In the genomic region with DNA sequence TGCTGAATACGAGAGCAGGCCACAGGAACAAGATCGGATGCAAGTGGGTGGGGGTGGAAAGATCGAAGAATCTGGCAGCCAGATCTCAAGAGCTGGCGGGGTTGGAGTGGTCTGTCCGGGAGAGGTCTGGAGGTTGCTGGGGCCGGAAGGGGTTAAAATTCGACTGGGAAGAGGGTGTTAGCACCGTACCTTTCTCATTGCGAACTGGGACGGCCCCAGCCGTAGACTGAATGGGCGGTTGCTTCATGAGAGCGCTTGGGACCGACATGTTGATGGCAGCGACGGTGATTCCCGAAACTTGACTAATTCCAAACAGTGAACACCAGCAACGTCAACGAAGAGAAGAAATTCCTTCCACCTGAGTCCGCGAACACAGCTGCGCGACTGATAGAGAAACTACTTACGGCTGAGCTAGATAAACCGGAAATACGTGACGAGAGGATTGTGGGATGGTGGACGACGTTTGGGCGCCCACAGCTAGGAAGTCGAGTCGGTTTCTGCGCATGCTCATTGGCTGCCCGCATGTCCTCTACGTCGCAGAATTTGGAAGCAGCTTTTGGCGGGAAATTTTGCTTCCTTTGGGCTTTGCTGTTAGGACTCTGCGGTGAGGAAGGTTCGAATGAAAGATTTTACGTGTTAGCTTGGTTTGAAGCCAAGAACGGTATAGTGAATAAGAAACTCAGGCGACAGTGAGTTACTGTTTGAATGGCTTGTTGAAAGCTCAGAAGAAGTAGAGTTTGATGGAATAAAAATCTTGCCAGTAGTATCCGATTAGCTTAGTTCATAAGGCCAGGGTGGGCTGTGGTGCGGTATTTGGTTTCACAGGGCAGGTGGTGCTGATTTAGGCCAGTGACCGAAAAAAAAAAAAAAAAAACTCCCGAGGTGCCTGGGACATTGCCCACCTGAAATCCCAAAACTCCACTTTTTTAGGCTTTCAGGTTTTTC, we compare ENCODE assay signal across 8 cellular contexts. TPM values are rescaled to one million over a fixed set of nuclear protein-coding genes. Genes with fewer than 3 reads are reported as not detected.
DNase-seq lines count a peak whose midpoint lies in the region; ATAC-seq, FAIRE-seq and TF ChIP-seq lines count a peak whose summit lies in the region.

A gene with protein sequence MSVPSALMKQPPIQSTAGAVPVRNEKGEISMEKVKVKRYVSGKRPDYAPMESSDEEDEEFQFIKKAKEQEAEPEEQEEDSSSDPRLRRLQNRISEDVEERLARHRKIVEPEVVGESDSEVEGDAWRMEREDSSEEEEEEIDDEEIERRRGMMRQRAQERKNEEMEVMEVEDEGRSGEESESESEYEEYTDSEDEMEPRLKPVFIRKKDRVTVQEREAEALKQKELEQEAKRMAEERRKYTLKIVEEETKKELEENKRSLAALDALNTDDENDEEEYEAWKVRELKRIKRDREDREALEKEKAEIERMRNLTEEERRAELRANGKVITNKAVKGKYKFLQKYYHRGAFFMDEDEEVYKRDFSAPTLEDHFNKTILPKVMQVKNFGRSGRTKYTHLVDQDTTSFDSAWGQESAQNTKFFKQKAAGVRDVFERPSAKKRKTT (minus strand): TSS at position 389 of the 945 bp plus-strand sequence. CDS start 121 bp downstream, at position 268.

- no peak for TF ChIP-seq RAD21 in HepG2 (CRISPR knock-in tag; IDR thresholded peaks at IDR 0.05)

- ATAC-seq in GM19351 (IDR thresholded peaks at IDR 0.05; ENCODE audit: unreplicated experiment) (peak; percentile 75), HG03571 (IDR thresholded peaks at IDR 0.05; ENCODE audit: unreplicated experiment) (peak; percentile 54), HepG2 (peak; percentile 94)

- WGBS in HepG2 (ENCODE audit: low lambda C conversion rate): 14% methylated on average over 46 of the region's 46 CpGs

- peak; percentile 99 for FAIRE-seq in HepG2 (lab: Jason Lieb, UNC)

- POLR2A ChIA-PET in HepG2 (lab: Yijun Ruan, JAX): interaction anchor here (0.6 to 4.2 kb wide), 10 partner anchors 9 to 603 kb away, joined by 3 to 30 read pairs (median 5); partner anchors contain the start of genes CTDSPL2, ELL3, HYPK and SERF2

- H2AFZ ChIP-seq in HepG2 (ENCODE audit: low read length): peak within 1 kb of the TSS; percentile 94

- CTCF ChIA-PET in HepG2 (lab: Yijun Ruan, JAX; ENCODE audit: low intra/inter-chr PET ratio, low total read pairs): no interaction called here

- DNase-seq in NCI-H82 (lab: John Stamatoyannopoulos, UW): peak; percentile 99
- peak; percentile 89 to 93 for DNase-seq in activated CD4-positive, alpha-beta T cell treated with anti-CD3 and anti-CD28 coated beads, Interleukin-2, amount 50 U/mL, for 48 hours
- peak; percentile 95 to 97 for DNase-seq in dermis microvascular lymphatic vessel endothelial cell (ENCODE audit: low read depth in 2 of 2)
- peak; percentile 93 for DNase-seq in HepG2 (ENCODE audit: low spot score)
- peak; percentile 87 for DNase-seq in stimulated activated CD4-positive, alpha-beta T cell treated with anti-CD3 and anti-CD28 coated beads, Interleukin-4, amount 100 ng/mL, for 1 hour

- H3K9ac ChIP-seq in BLaER1 (peak within 1 kb of the TSS; percentile 90), HepG2 (ENCODE audit: insufficient read depth, low read depth, low read length) (peak within 1 kb of the TSS; percentile 94)

- H3K4me2 ChIP-seq in BLaER1 (peak within 1 kb of the TSS; percentile 87), HepG2 (ENCODE audit: low read depth, low read length) (peak within 1 kb of the TSS; percentile 92)

- peaks cover 43% of the 10 kb centered on the region for H3K79me2 ChIP-seq in HepG2 (ENCODE audit: insufficient read depth, low read length)

- intact Hi-C loops in HepG2 (cut with micrococcal nuclease; ENCODE audit: unreplicated experiment): no loop called here

- H3K4me1 ChIP-seq in BLaER1 (peaks cover 67% of the 10 kb centered on the region), HepG2 (ENCODE audit: insufficient read depth, low read length) (peaks cover 55% of the 10 kb centered on the region)

- H3K9me3 ChIP-seq in BLaER1 (no peaks in the 10 kb centered on the region), HepG2 (ENCODE audit: low read length) (no peaks in the 10 kb centered on the region)

- TF ChIP-seq EP300 in HepG2 (IDR thresholded peaks at IDR 0.05; ENCODE audit: low read depth in 2 of 2, low read length in 2 of 2) (no peak), HepG2 (CRISPR knock-in tag; IDR thresholded peaks at IDR 0.05; ENCODE audit: borderline replicate concordance) (no peak)

- H3K27me3 ChIP-seq in BLaER1 (no peaks in the 10 kb centered on the region), HepG2 (ENCODE audit: control insufficient read depth in 1 of 2, insufficient read depth in 2 of 2, low read length in 2 of 2) (no peaks in the 10 kb centered on the region; a peak in 1 of 5 replicates)

- H3K36me3 ChIP-seq in BLaER1: peaks cover 25% of the 10 kb centered on the region
- no peaks in the 10 kb centered on the region; a peak in 1 of 5 replicates for H3K36me3 ChIP-seq in HepG2 (replicated peaks in 1 of 2; ENCODE audit: control insufficient read depth in 1 of 2, insufficient read depth in 2 of 2, low read length in 2 of 2)

- no peak for TF ChIP-seq CTCF in HepG2 (CRISPR knock-in tag; IDR thresholded peaks at IDR 0.05)

- H3K4me3 ChIP-seq in BLaER1: peak within 1 kb of the TSS; percentile 82
- H3K4me3 ChIP-seq in HepG2 (replicated peaks in 1 of 3; ENCODE audit: insufficient read depth in 1 of 3, low read depth in 2 of 3, low read length in 3 of 3): peak within 1 kb of the TSS; percentile 83 to 90 (median 84)

- H3K27ac ChIP-seq in BLaER1: peak within 1 kb of the TSS; percentile 88
- H3K27ac ChIP-seq in HepG2 (ENCODE audit: extremely low read length, insufficient read depth, low read length): peak within 1 kb of the TSS; percentile 82

- peak; percentile 93 to 94 for TF ChIP-seq POLR2A in HepG2 (IDR thresholded peaks at IDR 0.05; ENCODE audit: insufficient read depth in 1 of 2, low read depth in 2 of 2, low read length in 2 of 2)

- in situ Hi-C loops in HepG2 (cut with HindIII; ENCODE audit: extremely low pct_ligation_motif_present, low pct_unique_long_range_greater_than_20kb): no loop called here

- TSS peak; percentile 92 for BruUV-seq in HepG2 (replicated peaks; lab: Mats Ljungman, UMichigan)

- H4K20me1 ChIP-seq in BLaER1 (peaks cover 15% of the 10 kb centered on the region), HepG2 (ENCODE audit: insufficient read depth, low read length) (no peaks in the 10 kb centered on the region)

TF ChIP-seq in HepG2, 621 proteins besides CTCF, POLR2A, EP300 and RAD21 (continues in another document):
- peak; percentile 81 for TF ChIP-seq POGZ (CRISPR knock-in tag; IDR thresholded peaks at IDR 0.05)
- TF ChIP-seq SMAD1 (CRISPR knock-in tag; IDR thresholded peaks at IDR 0.05; ENCODE audit: borderline replicate concordance, low read depth): no peak
- TF ChIP-seq, protein P1, sequence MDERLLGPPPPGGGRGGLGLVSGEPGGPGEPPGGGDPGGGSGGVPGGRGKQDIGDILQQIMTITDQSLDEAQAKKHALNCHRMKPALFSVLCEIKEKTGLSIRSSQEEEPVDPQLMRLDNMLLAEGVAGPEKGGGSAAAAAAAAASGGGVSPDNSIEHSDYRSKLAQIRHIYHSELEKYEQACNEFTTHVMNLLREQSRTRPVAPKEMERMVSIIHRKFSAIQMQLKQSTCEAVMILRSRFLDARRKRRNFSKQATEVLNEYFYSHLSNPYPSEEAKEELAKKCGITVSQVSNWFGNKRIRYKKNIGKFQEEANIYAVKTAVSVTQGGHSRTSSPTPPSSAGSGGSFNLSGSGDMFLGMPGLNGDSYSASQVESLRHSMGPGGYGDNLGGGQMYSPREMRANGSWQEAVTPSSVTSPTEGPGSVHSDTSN (CRISPR knock-in tag; IDR thresholded peaks at IDR 0.05): no peak
- TF ChIP-seq RNF219 (CRISPR knock-in tag; IDR thresholded peaks at IDR 0.05): no peak
- no peak for TF ChIP-seq AGO2 (optimal IDR thresholded peaks at IDR 0.05; ENCODE audit: low read depth, low read length)

RNA-seq across cellular contexts. Expression of the gene that starts here (rescaled TPM):
- total RNA-seq in dermis microvascular lymphatic vessel endothelial cell: 15.9 and 20.7 TPM in 2 replicates
- total RNA-seq in HepG2 (2016; rRNA removed; fragmentation: Illumina TruSeq; extraction: Trizol): 39.5 and 56.9 TPM in 2 replicates
- 5.1 and 7.1 TPM in 2 replicates for total RNA-seq in HepG2 (2016; cell fraction: cytosol; rRNA removed; fragmentation: Illumina TruSeq; extraction: Trizol; ENCODE audit: low read depth)
- 41.8 and 58.7 TPM in 2 replicates for total RNA-seq in HepG2 (2016; cell fraction: insoluble cytoplasmic fraction; rRNA removed; fragmentation: Illumina TruSeq; extraction: Trizol)
- 9.6 and 12.5 TPM in 2 replicates for total RNA-seq in HepG2 (2016; cell fraction: membrane; rRNA removed; fragmentation: Illumina TruSeq; extraction: Trizol)
- total RNA-seq in HepG2 (2016; cell fraction: nucleus; rRNA removed; fragmentation: Illumina TruSeq; extraction: Trizol): 18.3 and 18.4 TPM in 2 replicates
- 10.8 and 11.8 TPM in 2 replicates for polyA plus RNA-seq in HepG2 (2011; rRNA removed)
- 9.0 and 13.4 TPM in 2 replicates for polyA plus RNA-seq in HepG2 (2011; cell fraction: cytosol; rRNA removed)
- 3.5 and 4.5 TPM in 2 replicates for polyA plus RNA-seq in HepG2 (2011; cell fraction: nucleus; rRNA removed)
- polyA plus RNA-seq in HepG2 (2012): 22.2 and 24.6 TPM in 2 replicates
- 2.1 and 2.4 TPM in 2 replicates for polyA plus RNA-seq in HepG2 (2016; cell fraction: cytosol; fragmentation: Illumina TruSeq; extraction: Trizol; ENCODE audit: low read depth)
- 49.0 and 55.0 TPM in 2 replicates for polyA plus RNA-seq in HepG2 (2016; cell fraction: insoluble cytoplasmic fraction; fragmentation: Illumina TruSeq; extraction: Trizol; ENCODE audit: low read depth)
- polyA plus RNA-seq in HepG2 (2016; cell fraction: membrane; fragmentation: Illumina TruSeq; extraction: Trizol; ENCODE audit: low read depth): 3.5 and 4.3 TPM in 2 replicates
- polyA plus RNA-seq in HepG2 (2016; cell fraction: nucleus; fragmentation: Illumina TruSeq; extraction: Trizol; ENCODE audit: insufficient read depth, low read depth): 18.8 and 21.9 TPM in 2 replicates
- polyA minus RNA-seq in HepG2 (2011; rRNA and poly(A)+ RNA removed; ENCODE audit: low replicate concordance): 8.8 and 25.5 TPM in 2 replicates
- polyA minus RNA-seq in HepG2 (2011; cell fraction: cytosol; rRNA and poly(A)+ RNA removed): 12.1 and 12.8 TPM in 2 replicates
- 9.9 and 13.4 TPM in 2 replicates for polyA minus RNA-seq in HepG2 (2011; cell fraction: nucleus; rRNA and poly(A)+ RNA removed)

Comparison
In these comparisons a context has a peak if more than half of its experiments do, and no peak if none do; other contexts are left out.
1. Peak in every context shown above with its lines: DNase-seq, ATAC-seq, H3K4me3 ChIP-seq and H3K27ac ChIP-seq.